In the genomic region with DNA sequence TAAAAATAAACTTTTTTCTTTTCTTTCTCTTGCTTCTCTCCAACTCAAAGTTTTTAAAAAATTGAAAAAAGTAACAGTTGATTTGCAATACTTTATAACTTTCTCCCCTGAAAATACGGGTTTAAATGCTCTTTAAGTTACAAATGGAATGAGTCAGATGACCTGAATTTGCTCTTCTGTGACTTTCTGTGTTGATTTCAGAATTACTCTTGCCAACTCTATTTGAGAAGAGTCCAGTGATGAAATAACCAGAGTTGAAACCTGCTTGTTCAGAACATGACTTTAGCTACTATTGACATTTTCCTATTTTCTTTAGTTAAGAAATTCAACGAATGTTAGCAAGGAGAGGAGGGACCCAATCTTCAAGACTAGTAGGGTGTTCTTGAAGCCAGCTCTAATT, we compare ENCODE assay signal across 18 cellular contexts.
A peak's percentile ranks its signal among the peaks of the same experiment; 100 is the strongest.
DNase-seq lines count a peak whose midpoint lies in the region; ATAC-seq, FAIRE-seq and TF ChIP-seq lines count a peak whose summit lies in the region.
"Had no signal": no experiment of that assay in that cellular context is flagged by ENCODE, and none has a peak within 500 bp of the region (broad histone marks: within the 10 kb centered on the region; RNA-seq: fewer than 3 reads in every experiment).

No MANE protein-coding gene starts in this region.

- H3K27me3 ChIP-seq in GM12878 (replicated peaks in 1 of 2; ENCODE audit: control insufficient read depth in 2 of 2, insufficient read depth in 2 of 2, low read length in 1 of 2), result no peaks in the 10 kb centered on the region

- no peak for TF ChIP-seq EP300 in GM12878 (IDR thresholded peaks at IDR 0.05; ENCODE audit: borderline replicate concordance in 1 of 2, control insufficient read depth in 1 of 2, low read depth in 2 of 2, low read length in 2 of 2)

- TF ChIP-seq RAD21 in GM12878 (IDR thresholded peaks at IDR 0.05; ENCODE audit: insufficient read depth, low read depth, low read length), result no peak

- in situ Hi-C loops in GM12878 (cut with MboI), result no loop called here

- H3K9me3 ChIP-seq in GM12878 (replicated peaks; ENCODE audit: control insufficient read depth, insufficient read depth, low read length), result no peaks in the 10 kb centered on the region
- H3K9me3 ChIP-seq: ovary had no signal

- no peak overlapping the region for H3K27ac Mint-ChIP-seq in T-cell
- H3K27ac Mint-ChIP-seq: activated naive CD8-positive, alpha-beta T cell treated with anti-CD3 and anti-CD28 coated beads, Interleukin-2, amount 10 ng/mL, durations not matched to agents 7 days and 5 days had no signal

- intact Hi-C loops in GM12878 (cut with micrococcal nuclease; ENCODE audit: unreplicated experiment), result no loop called here

- H3K36me3 Mint-ChIP-seq in T-cell, result no peaks in the 10 kb centered on the region
- H3K36me3 Mint-ChIP-seq: activated naive CD8-positive, alpha-beta T cell treated with anti-CD3 and anti-CD28 coated beads, Interleukin-2, amount 10 ng/mL, durations not matched to agents 7 days and 5 days had no signal

- RAD21 ChIA-PET in GM12878 (lab: Charles Lee; ENCODE audit: unreplicated experiment), result no interaction called here

- no peak for FAIRE-seq in GM12878 (lab: Jason Lieb, UNC)
- FAIRE-seq in D721Med (lab: Jason Lieb, UNC), result no peak

- H2AFZ ChIP-seq in GM12878 (ENCODE audit: control insufficient read depth, low read depth, low read length), result no peak overlapping the region

- H3K4me1 ChIP-seq in GM12878 (ENCODE audit: control insufficient read depth, insufficient read depth, low read length), result no peaks in the 10 kb centered on the region

- SMC1A ChIA-PET in GM12878 (lab: Charles Lee; ENCODE audit: uncharacterized antibody, unreplicated experiment), result interaction anchor here (1.0 kb wide), 2 partner anchors 24 to 102 kb away, joined by 3 read pairs; no protein-coding TSS in a partner anchor

- peaks cover 0 to 4% (median 0%) of the 10 kb centered on the region in 3 donors for H3K9me3 Mint-ChIP-seq in T-cell
- H3K9me3 Mint-ChIP-seq: activated naive CD8-positive, alpha-beta T cell treated with anti-CD3 and anti-CD28 coated beads, Interleukin-2, amount 10 ng/mL, durations not matched to agents 7 days and 5 days had no signal

- no peaks in the 10 kb centered on the region for H3K36me3 ChIP-seq in GM12878 (ENCODE audit: control insufficient read depth in 2 of 2, insufficient read depth in 2 of 2, low read length in 1 of 2)
- H3K36me3 ChIP-seq: ovary had no signal

- H3K4me3 Mint-ChIP-seq in T-cell, result no peak overlapping the region
- H3K4me3 Mint-ChIP-seq: activated naive CD8-positive, alpha-beta T cell treated with anti-CD3 and anti-CD28 coated beads, Interleukin-2, amount 10 ng/mL, durations not matched to agents 7 days and 5 days had no signal

- no peak for TF ChIP-seq POLR2A in GM12878 (IDR thresholded peaks at IDR 0.05; ENCODE audit: low read depth, low read length)

- H3K9ac ChIP-seq in GM12878 (ENCODE audit: control insufficient read depth, insufficient read depth, low read length), result no peak overlapping the region

- no peaks in the 10 kb centered on the region for H4K20me1 ChIP-seq in GM12878 (ENCODE audit: control insufficient read depth, insufficient read depth)

- DNase-seq in EH (ENCODE audit: low read depth) (peak; percentile 14), GM12878 (ENCODE audit: low read depth, low spot score) (no peak), fibroblast of the aortic adventitia (ENCODE audit: low read depth) (peak; percentile 68), T-cell (no peak), GOT3 (lab: John Stamatoyannopoulos, UW) (no peak), D721Med (ENCODE audit: insufficient read length, low spot score) (no peak), NCI-H1092 (lab: John Stamatoyannopoulos, UW) (no peak)
- DNase-seq: activated CD4-positive, alpha-beta T cell treated with anti-CD3 and anti-CD28 coated beads for 48 hours; activated naive CD8-positive, alpha-beta T cell treated with anti-CD3 and anti-CD28 coated beads, Interleukin-2, amount 10 ng/mL, durations not matched to agents 7 days and 5 days; H7; head of caudate nucleus; kidney; NCI-H1930; NCI-H774; ovary; stimulated activated CD4-positive, alpha-beta T cell treated with anti-CD3 and anti-CD28 coated beads, Interleukin-12 subunit alpha, Interleukin-12 subunit beta, amount 100 ng/mL, for 4 hours; T1000 had no signal

- no peaks in the 10 kb centered on the region for H3K79me2 ChIP-seq in GM12878 (ENCODE audit: control insufficient read depth, insufficient read depth, low read length)

- H3K4me3 ChIP-seq in GM12878 (no peak overlapping the region), fibroblast of the aortic adventitia (ENCODE audit: low read depth, low read length) (no peak overlapping the region)
- H3K4me3 ChIP-seq: ovary had no signal

- no peak overlapping the region for H3K27ac ChIP-seq in GM12878 (ENCODE audit: control insufficient read depth, insufficient read depth)
- H3K27ac ChIP-seq: ovary had no signal

- CTCF ChIA-PET in GM12878 (lab: Yijun Ruan, JAX), result no interaction called here
- CTCF ChIA-PET in T-cell (lab: Charles Lee), result interaction anchor here in 1 of 2 donors (0.7 kb wide), 1 partner anchor 103 kb away, joined by 3 read pairs; no protein-coding TSS in a partner anchor

- ATAC-seq in HG02885 (IDR thresholded peaks at IDR 0.05; ENCODE audit: poor library complexity, unreplicated experiment), result peak; percentile 72
- peak; percentile 24; the same call in 1 of the 3 replicates for ATAC-seq in GM12878
- no peak for ATAC-seq in T-cell (replicated peaks in 1 of 4)

- TF ChIP-seq CTCF in GM12878 (IDR thresholded peaks at IDR 0.05 in 2 of 3, conservative IDR thresholded peaks at IDR 0.05 in 1 of 3; ENCODE audit: control insufficient read depth in 2 of 3, extremely low read depth in 1 of 3, insufficient read depth in 1 of 3, low read depth in 3 of 3, low read length in 3 of 3), result no peak
- no peak for TF ChIP-seq CTCF in fibroblast of the aortic adventitia (IDR thresholded peaks at IDR 0.05; ENCODE audit: insufficient read depth, low read length)
- TF ChIP-seq CTCF in D721Med (IDR thresholded peaks at IDR 0.05; ENCODE audit: insufficient read depth, missing control alignments), result no peak

- WGBS in GM12878 (ENCODE audit: insufficient coverage, insufficient replicate concordance, low lambda C conversion rate, missing lambda C conversion rate), result 0% methylated on average over 2 of the region's 2 CpGs

- H3K4me2 ChIP-seq in GM12878 (ENCODE audit: control insufficient read depth, insufficient read depth), result no peak overlapping the region

- H3K4me1 Mint-ChIP-seq in T-cell, result no peaks in the 10 kb centered on the region
- H3K4me1 Mint-ChIP-seq: activated naive CD8-positive, alpha-beta T cell treated with anti-CD3 and anti-CD28 coated beads, Interleukin-2, amount 10 ng/mL, durations not matched to agents 7 days and 5 days had no signal

- BruUV-seq in GM12878 (replicated peaks; lab: Mats Ljungman, UMichigan), result no TSS peak

- no peaks in the 10 kb centered on the region for H3K27me3 Mint-ChIP-seq in T-cell

- POLR2A ChIA-PET in GM12878 (lab: Charles Lee) (no interaction called here), T-cell (lab: Charles Lee) (interaction anchor here in 1 of 2 donors (0.6 kb wide), 1 partner anchor 1843 kb away, joined by 3 read pairs; no protein-coding TSS in a partner anchor)

TF ChIP-seq in GM12878, 131 proteins besides CTCF, POLR2A, EP300 and RAD21:
- TF ChIP-seq, protein P1, sequence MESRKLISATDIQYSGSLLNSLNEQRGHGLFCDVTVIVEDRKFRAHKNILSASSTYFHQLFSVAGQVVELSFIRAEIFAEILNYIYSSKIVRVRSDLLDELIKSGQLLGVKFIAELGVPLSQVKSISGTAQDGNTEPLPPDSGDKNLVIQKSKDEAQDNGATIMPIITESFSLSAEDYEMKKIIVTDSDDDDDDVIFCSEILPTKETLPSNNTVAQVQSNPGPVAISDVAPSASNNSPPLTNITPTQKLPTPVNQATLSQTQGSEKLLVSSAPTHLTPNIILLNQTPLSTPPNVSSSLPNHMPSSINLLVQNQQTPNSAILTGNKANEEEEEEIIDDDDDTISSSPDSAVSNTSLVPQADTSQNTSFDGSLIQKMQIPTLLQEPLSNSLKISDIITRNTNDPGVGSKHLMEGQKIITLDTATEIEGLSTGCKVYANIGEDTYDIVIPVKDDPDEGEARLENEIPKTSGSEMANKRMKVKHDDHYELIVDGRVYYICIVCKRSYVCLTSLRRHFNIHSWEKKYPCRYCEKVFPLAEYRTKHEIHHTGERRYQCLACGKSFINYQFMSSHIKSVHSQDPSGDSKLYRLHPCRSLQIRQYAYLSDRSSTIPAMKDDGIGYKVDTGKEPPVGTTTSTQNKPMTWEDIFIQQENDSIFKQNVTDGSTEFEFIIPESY (IDR thresholded peaks at IDR 0.05), result no peak
- no peak for TF ChIP-seq MYC (IDR thresholded peaks at IDR 0.05; ENCODE audit: insufficient read depth, insufficient read length, insufficient replicate concordance, low read length, severe bottlenecking)
- TF ChIP-seq JUNB (IDR thresholded peaks at IDR 0.05), result peak; percentile 28; the same call in 1 of the 2 replicates
- TF ChIP-seq POU2F2 (IDR thresholded peaks at IDR 0.05; ENCODE audit: borderline replicate concordance, low read depth, low read length), result no peak
- no peak for TF ChIP-seq BMI1 (IDR thresholded peaks at IDR 0.05; ENCODE audit: borderline replicate concordance)

Comparison
In these comparisons a context has a peak if more than half of its experiments do, and no peak if none do; other contexts are left out.
1. DNase-seq: peak in EH (single experiment) and fibroblast of the aortic adventitia (single experiment); none in GM12878 (single experiment), T-cell (0 of 34), GOT3 (single experiment), D721Med (single experiment) and NCI-H1092 (single experiment).
2. ATAC-seq: peak in HG02885 (single experiment) and GM12878 (single experiment); none in T-cell (0 of 4).